ENCODE assay signal across 13 cellular contexts in genomic region chr10:121577568-121577967, GRCh38. TPM values are rescaled to one million over a fixed set of nuclear protein-coding genes. Genes with fewer than 3 reads are reported as not detected.
"Had no signal": no experiment of that assay in that cellular context is flagged by ENCODE, and none has a peak within 500 bp of the region (broad histone marks: within the 10 kb centered on the region; RNA-seq: fewer than 3 reads in every experiment).

No MANE protein-coding gene starts in this region.

- H3K36me3 ChIP-seq: adrenal gland, heart right ventricle, neutrophil had no signal

- H3K9me3 ChIP-seq: adrenal gland, heart right ventricle, neutrophil had no signal

- H3K4me3 ChIP-seq: adrenal gland, dorsolateral prefrontal cortex, heart right ventricle had no signal

- H3K4me1 ChIP-seq: heart right ventricle had no signal

- DNase-seq: activated CD4-positive, alpha-beta T cell treated with anti-CD3 and anti-CD28 coated beads, Interleukin-2, amount 50 U/mL, for 1 hour; activated naive CD4-positive, alpha-beta T cell treated with anti-CD3 and anti-CD28 coated beads, Interleukin-2, amount 50 U/mL, for 16 hours; activated T-cell treated with anti-CD3 and anti-CD28 coated beads for 4 hours; adrenal gland; dorsolateral prefrontal cortex; foreskin melanocyte; heart right ventricle; kidney; midbrain; stimulated activated CD4-positive, alpha-beta T cell treated with anti-CD3 and anti-CD28 coated beads, Interleukin-12 subunit alpha, Interleukin-12 subunit beta, amount 100 ng/mL, for 4 hours; stimulated activated naive CD4-positive, alpha-beta T cell had no signal

- ATAC-seq: heart right ventricle had no signal

- H3K27me3 ChIP-seq: adrenal gland, neutrophil had no signal

- H3K27ac ChIP-seq: heart right ventricle, neutrophil had no signal

RNA-seq across cellular contexts. Expression of gene FGFR2, which starts 20.7 kb away (rescaled TPM):
- total RNA-seq: activated CD8-positive, alpha-beta memory T cell treated with anti-CD3 and anti-CD28 coated beads for 36 hours had no signal
